24 cellular contexts compared by ENCODE assay signal in the genomic region with DNA sequence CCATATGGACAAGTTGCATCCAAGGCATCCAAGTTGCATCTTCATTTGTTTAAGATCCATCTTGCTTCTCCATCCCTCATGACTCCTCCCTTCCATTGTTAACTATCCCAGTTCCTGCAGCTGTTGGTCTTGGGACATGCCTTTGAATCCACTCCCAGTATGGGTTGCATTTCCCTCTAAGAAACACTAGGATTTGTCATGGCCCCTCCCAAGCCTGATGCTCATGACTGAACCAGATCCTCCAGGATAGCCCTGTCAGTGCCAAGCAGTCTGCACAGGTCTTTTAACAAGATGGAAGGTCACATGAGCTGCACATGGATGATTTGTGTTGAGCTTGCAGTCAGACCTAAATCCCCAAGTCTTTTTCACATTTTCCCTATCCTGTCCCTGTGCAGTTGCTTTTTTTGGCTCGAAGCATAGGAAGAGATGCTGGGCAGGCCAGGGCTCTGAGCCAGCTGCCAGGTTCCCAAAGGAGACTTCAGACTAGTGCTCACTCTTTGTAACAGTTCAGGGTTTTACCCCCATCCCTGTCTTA. TPM values are rescaled to one million over a fixed set of nuclear protein-coding genes. Genes with fewer than 3 reads are reported as not detected.
DNase-seq lines count a peak whose midpoint lies in the region; ATAC-seq, FAIRE-seq and TF ChIP-seq lines count a peak whose summit lies in the region.
"Had no signal": no experiment of that assay in that cellular context is flagged by ENCODE, and none has a peak within 500 bp of the region (broad histone marks: within the 10 kb centered on the region; RNA-seq: fewer than 3 reads in every experiment).

No MANE protein-coding gene starts in this region.

- no peak overlapping the region for H3K27ac ChIP-seq in CD8-positive, alpha-beta T cell (ENCODE audit: low read depth, low read length)
- no peak overlapping the region for H3K27ac ChIP-seq in pancreas
- H3K27ac ChIP-seq: sigmoid colon, suprapubic skin had no signal

- no peaks in the 10 kb centered on the region for H3F3A ChIP-seq in Loucy (ENCODE audit: low read depth)

- no peak for FAIRE-seq in pancreas (lab: Jason Lieb, UNC)
- FAIRE-seq in urothelium cell line (lab: Jason Lieb, UNC), result no peak
- FAIRE-seq: GM19239 had no signal

- no peak overlapping the region for H3K9ac ChIP-seq in Loucy (ENCODE audit: low read depth, low read length, poor library complexity, severe bottlenecking)
- H3K9ac ChIP-seq: SK-N-SH had no signal

- TF ChIP-seq CTCF in CD8-positive, alpha-beta T cell (IDR thresholded peaks at IDR 0.05), result no peak
- TF ChIP-seq CTCF in Loucy (conservative IDR thresholded peaks at IDR 0.05; ENCODE audit: low read length) (no peak), nephron (IDR thresholded peaks at IDR 0.05; ENCODE audit: unreplicated experiment in 3 of 3) (no peak), pancreas (IDR thresholded peaks at IDR 0.05) (no peak)

- peak overlapping the region; percentile 90 for H3K4me2 ChIP-seq in Loucy (ENCODE audit: low read depth, low read length, poor library complexity, severe bottlenecking)
- H3K4me2 ChIP-seq: SK-N-SH had no signal

- H3K36me3 Mint-ChIP-seq in CD8-positive, alpha-beta T cell, result peaks cover 54% of the 10 kb centered on the region
- peaks cover 29% of the 10 kb centered on the region for H3K36me3 Mint-ChIP-seq in effector memory CD8-positive, alpha-beta T cell (ENCODE audit: insufficient read depth)
- peaks cover 27% of the 10 kb centered on the region for H3K36me3 Mint-ChIP-seq in nephron (ENCODE audit: low read depth)

- DNase-seq in CD8-positive, alpha-beta T cell, result no peak
- DNase-seq in effector memory CD8-positive, alpha-beta T cell, result no peak
- DNase-seq in T-helper 9 cell, result no peak
- DNase-seq in pancreas, result no peak
- no peak for DNase-seq in NCI-H2081 treated with DMSO at 0.1 percent for 48 hours (lab: John Stamatoyannopoulos, UW)
- DNase-seq in urothelium cell line (ENCODE audit: low spot score), result no peak
- DNase-seq: activated CD4-positive, alpha-beta memory T cell treated with anti-CD3 and anti-CD28 coated beads, Interleukin-2, amount 10 ng/mL, durations not matched to agents 7 days and 5 days; activated naive CD8-positive, alpha-beta T cell treated with anti-CD3 and anti-CD28 coated beads, Interleukin-2, amount 50 U/mL, for 24 hours; activated T-cell treated with anti-CD3 and anti-CD28 coated beads, Interleukin-2, amount 50 U/mL, for 48 hours; cerebellar nuclear complex; DMS153; islet precursor cell; NCI-H1694 treated with DMSO at 0.1 percent for 48 hours; sigmoid colon; SK-N-SH; stimulated activated CD4-positive, alpha-beta T cell treated with anti-CD3 and anti-CD28 coated beads, Interleukin-4, amount 100 ng/mL, for 24 hours; stimulated activated CD8-positive, alpha-beta memory T cell treated with anti-CD3 and anti-CD28 coated beads, Interleukin-4, amount 100 ng/mL, for 48 hours had no signal

- H3K27me3 Mint-ChIP-seq in CD8-positive, alpha-beta T cell (ENCODE audit: low read depth), result no peaks in the 10 kb centered on the region
- H3K27me3 Mint-ChIP-seq in effector memory CD8-positive, alpha-beta T cell, result no peaks in the 10 kb centered on the region
- H3K27me3 Mint-ChIP-seq in nephron (ENCODE audit: low read depth), result no peaks in the 10 kb centered on the region
- H3K27me3 Mint-ChIP-seq: activated CD4-positive, alpha-beta memory T cell treated with anti-CD3 and anti-CD28 coated beads, Interleukin-2, amount 10 ng/mL, durations not matched to agents 7 days and 5 days; activated naive CD8-positive, alpha-beta T cell treated with anti-CD3 and anti-CD28 coated beads, Interleukin-2, amount 50 U/mL, for 24 hours; B cell; memory B cell had no signal

- peaks cover 56% of the 10 kb centered on the region for H3K4me1 Mint-ChIP-seq in CD8-positive, alpha-beta T cell (ENCODE audit: low read depth)
- H3K4me1 Mint-ChIP-seq in effector memory CD8-positive, alpha-beta T cell (ENCODE audit: low read depth in 2 of 2), result peaks cover 43 to 51% of the 10 kb centered on the region in 2 donors
- H3K4me1 Mint-ChIP-seq in nephron, result peaks cover 46% of the 10 kb centered on the region

- no peak for ATAC-seq in CD8-positive, alpha-beta T cell
- no peak for ATAC-seq in effector memory CD8-positive, alpha-beta T cell (replicated peaks)
- no peak for ATAC-seq in pancreas
- ATAC-seq: activated naive CD8-positive, alpha-beta T cell treated with anti-CD3 and anti-CD28 coated beads, Interleukin-2, amount 50 U/mL, for 24 hours had no signal

- peaks cover 30% of the 10 kb centered on the region for H3K4me1 ChIP-seq in CD8-positive, alpha-beta T cell (ENCODE audit: insufficient read depth, low read length)
- H3K4me1 ChIP-seq in Loucy (ENCODE audit: insufficient read depth, low read length, poor library complexity, severe bottlenecking), result peaks cover 43% of the 10 kb centered on the region
- H3K4me1 ChIP-seq in pancreas, result peaks cover 0 to 7% (median 0%) of the 10 kb centered on the region in 3 donors

- WGBS in pancreas, 2 donors, result 19 to 25% methylated on average over 1 of the region's 1 CpG

- H3K4me3 ChIP-seq in CD8-positive, alpha-beta T cell (ENCODE audit: low read depth, low read length), result no peak overlapping the region
- H3K4me3 ChIP-seq in Loucy (ENCODE audit: low read length, poor library complexity, severe bottlenecking) (no peak overlapping the region), pancreas (no peak overlapping the region)
- H3K4me3 ChIP-seq: sigmoid colon, suprapubic skin had no signal

- no peaks in the 10 kb centered on the region for H3K9me3 Mint-ChIP-seq in CD8-positive, alpha-beta T cell
- no peaks in the 10 kb centered on the region for H3K9me3 Mint-ChIP-seq in effector memory CD8-positive, alpha-beta T cell
- H3K9me3 Mint-ChIP-seq in nephron, result no peaks in the 10 kb centered on the region
- H3K9me3 Mint-ChIP-seq: activated CD4-positive, alpha-beta memory T cell treated with anti-CD3 and anti-CD28 coated beads, Interleukin-2, amount 10 ng/mL, durations not matched to agents 7 days and 5 days; activated naive CD8-positive, alpha-beta T cell treated with anti-CD3 and anti-CD28 coated beads, Interleukin-2, amount 50 U/mL, for 24 hours; memory B cell had no signal

- intact Hi-C loops in CD8-positive, alpha-beta T cell (cut with DNase I, micrococcal nuclease), result no loop called here
- intact Hi-C loops in pancreas (cut with DNase I), result no loop called here

- POLR2A ChIA-PET in CD8-positive, alpha-beta T cell (lab: Charles Lee), result interaction anchor here (1.1 to 1.5 kb wide), 3 partner anchors 9 to 59 kb away, joined by 3 to 11 read pairs (median 4); partner anchors contain the start of genes CNPY3 and PEX6

- H3K27me3 ChIP-seq in CD8-positive, alpha-beta T cell (ENCODE audit: insufficient read depth, low read length), result no peaks in the 10 kb centered on the region
- no peaks in the 10 kb centered on the region for H3K27me3 ChIP-seq in Loucy (ENCODE audit: insufficient read depth, low read length, poor library complexity, severe bottlenecking)
- no peaks in the 10 kb centered on the region for H3K27me3 ChIP-seq in pancreas
- H3K27me3 ChIP-seq: sigmoid colon, suprapubic skin had no signal

- peaks cover 46% of the 10 kb centered on the region for H3K79me2 ChIP-seq in Loucy (ENCODE audit: insufficient read depth, low read length)

- CTCF ChIA-PET in CD8-positive, alpha-beta T cell (lab: Charles Lee), result interaction anchor here (1.0 kb wide), 1 partner anchor 27 kb away, joined by 6 read pairs; no protein-coding TSS in a partner anchor

- H3K4me3 Mint-ChIP-seq in CD8-positive, alpha-beta T cell, result no peak overlapping the region
- H3K4me3 Mint-ChIP-seq in effector memory CD8-positive, alpha-beta T cell, result no peak overlapping the region
- H3K4me3 Mint-ChIP-seq in nephron, result peak overlapping the region; percentile 27 to 78 (median 71)
- H3K4me3 Mint-ChIP-seq: activated CD4-positive, alpha-beta memory T cell treated with anti-CD3 and anti-CD28 coated beads, Interleukin-2, amount 10 ng/mL, durations not matched to agents 7 days and 5 days; activated naive CD8-positive, alpha-beta T cell treated with anti-CD3 and anti-CD28 coated beads, Interleukin-2, amount 50 U/mL, for 24 hours; B cell; memory B cell had no signal

- peak overlapping the region; percentile 7 for H3K27ac Mint-ChIP-seq in CD8-positive, alpha-beta T cell
- peak overlapping the region; percentile 32 to 63 for H3K27ac Mint-ChIP-seq in effector memory CD8-positive, alpha-beta T cell
- peak overlapping the region in 2 of 3 experiments; percentile 57 to 86 for H3K27ac Mint-ChIP-seq in nephron
- H3K27ac Mint-ChIP-seq: activated CD4-positive, alpha-beta memory T cell treated with anti-CD3 and anti-CD28 coated beads, Interleukin-2, amount 10 ng/mL, durations not matched to agents 7 days and 5 days; activated naive CD8-positive, alpha-beta T cell treated with anti-CD3 and anti-CD28 coated beads, Interleukin-2, amount 50 U/mL, for 24 hours; B cell had no signal

- peaks cover 20% of the 10 kb centered on the region for H3K36me3 ChIP-seq in CD8-positive, alpha-beta T cell (ENCODE audit: insufficient read depth, low read length)
- H3K36me3 ChIP-seq in Loucy (ENCODE audit: insufficient read depth, low read length), result peaks cover 3% of the 10 kb centered on the region; the same call in 1 of the 2 replicates
- H3K36me3 ChIP-seq in pancreas, result no peaks in the 10 kb centered on the region

- no peak overlapping the region for H2AFZ ChIP-seq in Loucy (ENCODE audit: low read length)

- H4K20me1 ChIP-seq in Loucy (ENCODE audit: insufficient read depth, low read length, poor library complexity, severe bottlenecking), result peaks cover 5% of the 10 kb centered on the region

- no peaks in the 10 kb centered on the region for H3K9me3 ChIP-seq in CD8-positive, alpha-beta T cell (ENCODE audit: low read length)
- no peaks in the 10 kb centered on the region for H3K9me3 ChIP-seq in Loucy (ENCODE audit: insufficient read depth, low read depth, low read length)
- H3K9me3 ChIP-seq in pancreas, result no peaks in the 10 kb centered on the region
- H3K9me3 ChIP-seq: sigmoid colon, SK-N-SH, suprapubic skin had no signal

- H3K9me2 ChIP-seq in Loucy (replicated peaks; ENCODE audit: low read depth, low read length), result no peaks in the 10 kb centered on the region
- H3K9me2 ChIP-seq: SK-N-SH had no signal

RNA-seq across cellular contexts. Expression of gene PPP2R5D, which starts 4.2 kb away (rescaled TPM):
- 10 to 100 TPM; 14.1 to 19.5 TPM for total RNA-seq in CD8-positive, alpha-beta T cell
- 10 to 100 TPM in 5 of 6 donors, 1 to 10 TPM in 1; 9.6 to 17.2 (median 11.3) TPM for total RNA-seq in pancreas
- 10 to 100 TPM; 16.8 to 18.7 TPM for polyA plus RNA-seq in pancreas

RNA-seq across cellular contexts. Expression of gene PEX6, which starts 9.6 kb away (rescaled TPM):
- total RNA-seq in CD8-positive, alpha-beta T cell, result 1 to 10 TPM; 6.7 to 6.8 TPM
- total RNA-seq in pancreas, result 10 to 100 TPM; 11.4 to 24.3 (median 16.5) TPM
- 10 to 100 TPM; 17.5 to 20.9 TPM for polyA plus RNA-seq in pancreas

RNA-seq across cellular contexts. Expression of gene MEA1, which starts 25.2 kb away (rescaled TPM):
- 10 to 100 TPM; 14.5 to 15.3 TPM for total RNA-seq in CD8-positive, alpha-beta T cell
- 10 to 100 TPM; 16.5 to 26.5 (median 22.6) TPM for total RNA-seq in pancreas
- polyA plus RNA-seq in pancreas, result 10 to 100 TPM; 44.1 to 48.7 TPM

RNA-seq across cellular contexts. Expression of gene KLHDC3, which starts 25.5 kb away (rescaled TPM):
- total RNA-seq in CD8-positive, alpha-beta T cell, result 10 to 100 TPM; 20.9 to 21.7 TPM
- 10 to 100 TPM; 19.7 to 40.6 (median 28.0) TPM for total RNA-seq in pancreas
- 10 to 100 TPM; 48.5 to 48.8 TPM for polyA plus RNA-seq in pancreas

RNA-seq across cellular contexts. Expression of gene GNMT, which starts 28.0 kb away (rescaled TPM):
- 1 to 10 TPM; 1.9 to 3.6 TPM for total RNA-seq in CD8-positive, alpha-beta T cell
- total RNA-seq in pancreas, result 100 to 1,000 TPM in 3 of 6 donors, 10 to 100 TPM in 3; 19.0 to 295 (median 102) TPM
- 100 to 1,000 TPM in 1 of 2 donors, 10 to 100 TPM in 1; 57.9 to 443 TPM for polyA plus RNA-seq in pancreas
- total RNA-seq: NCI-H460 had no signal

Comparison
In these comparisons a context has a peak if more than half of its experiments do, and no peak if none do; other contexts are left out.
1. H3K27ac Mint-ChIP-seq: peak in every context shown above with its lines; median percentile 72 in nephron; 48 in effector memory CD8-positive, alpha-beta T cell; 7 in CD8-positive, alpha-beta T cell.
2. H3K4me3 Mint-ChIP-seq: peak in nephron (3 of 3); none in CD8-positive, alpha-beta T cell (single experiment) and effector memory CD8-positive, alpha-beta T cell (0 of 2).